In the genomic region with DNA sequence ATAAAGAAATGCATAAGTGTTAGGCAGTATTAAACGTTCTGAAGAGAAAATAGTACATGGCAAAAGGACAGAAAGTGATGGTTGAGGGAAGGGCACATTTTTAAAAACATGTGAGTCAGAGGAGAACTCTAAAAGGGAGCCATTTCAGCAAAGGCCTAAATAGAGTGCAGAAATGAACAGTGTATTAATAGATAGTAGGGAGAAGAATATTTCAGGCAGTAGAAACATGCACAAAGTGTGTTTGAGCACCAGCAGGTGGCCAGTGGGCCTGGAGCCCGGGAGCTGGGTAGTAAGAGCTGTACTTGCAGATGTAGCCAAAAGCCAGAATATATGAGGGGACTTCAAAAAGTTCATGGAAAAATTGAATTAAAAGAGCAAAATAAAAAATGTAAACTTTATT, we compare ENCODE assay signal across 18 cellular contexts.
A peak's percentile ranks its signal among the peaks of the same experiment; 100 is the strongest.
DNase-seq lines count a peak whose midpoint lies in the region; ATAC-seq and TF ChIP-seq lines count a peak whose summit lies in the region.
"Had no signal": no experiment of that assay in that cellular context is flagged by ENCODE, and none has a peak within 500 bp of the region (broad histone marks: within the 10 kb centered on the region; RNA-seq: fewer than 3 reads in every experiment).

No MANE protein-coding gene starts in this region.

- 71% methylated on average over 2 of the region's 2 CpGs for WGBS in hepatocyte (ENCODE audit: low lambda C conversion rate, missing lambda C conversion rate)

- no peaks in the 10 kb centered on the region for H4K20me1 ChIP-seq in hepatocyte (ENCODE audit: insufficient read depth, poor library complexity, severe bottlenecking)

- no peak overlapping the region for H3K27ac ChIP-seq in foreskin keratinocyte
- no peak overlapping the region for H3K27ac ChIP-seq in hepatocyte
- H3K27ac ChIP-seq: A549 had no signal

- H3K9me3 ChIP-seq in hepatocyte (ENCODE audit: low read depth) = no peaks in the 10 kb centered on the region
- H3K9me3 ChIP-seq: A549 had no signal

- no peak overlapping the region for H2AFZ ChIP-seq in hepatocyte

- no peaks in the 10 kb centered on the region for H3K9me2 ChIP-seq in hepatocyte (replicated peaks; ENCODE audit: insufficient read depth)

- no peak overlapping the region for H3K4me3 ChIP-seq in hepatocyte
- H3K4me3 ChIP-seq: A549 had no signal

- no peak for TF ChIP-seq CTCF in foreskin keratinocyte (conservative IDR thresholded peaks at IDR 0.05)
- TF ChIP-seq CTCF in hepatocyte (IDR thresholded peaks at IDR 0.05; ENCODE audit: poor library complexity) = no peak

- ATAC-seq in Right ventricle myocardium superior (ENCODE audit: poor library complexity) (peak; percentile 83), left cardiac atrium (peak; percentile 75 to 78), foreskin keratinocyte (no peak), GM21619 (IDR thresholded peaks at IDR 0.05; ENCODE audit: unreplicated experiment) (no peak)
- ATAC-seq: A549, HepG2 had no signal

- no peaks in the 10 kb centered on the region for H3K27me3 ChIP-seq in foreskin keratinocyte
- H3K27me3 ChIP-seq in hepatocyte = no peaks in the 10 kb centered on the region

- DNase-seq in Right ventricle myocardium superior (peak; percentile 71), cardiac septum (ENCODE audit: low spot score) (no peak), left cardiac atrium (peak; percentile 37), posterior cingulate gyrus (peak in 6 of 10 donors; percentile 15 to 91 (median 71)), foreskin keratinocyte (no peak), hepatocyte (ENCODE audit: low spot score) (no peak)
- DNase-seq: COR-L47, DMS153, EL, HFFc6, KG1, NCI-H1048, NCI-H1694, NCI-H526, SHP77 treated with DMSO at 0.1 percent for 48 hours had no signal

- no peak overlapping the region for H3K4me2 ChIP-seq in hepatocyte
- H3K4me2 ChIP-seq: A549 had no signal

- intact Hi-C loops in Right ventricle myocardium superior (cut with DNase I) = no loop called here
- intact Hi-C loops in cardiac septum (cut with DNase I) = no loop called here
- intact Hi-C loops in left cardiac atrium (cut with DNase I) = no loop called here
- intact Hi-C loops in posterior cingulate gyrus (cut with DNase I) = no loop called here

- H3K4me1 ChIP-seq in foreskin keratinocyte (no peaks in the 10 kb centered on the region), hepatocyte (ENCODE audit: insufficient read depth) (no peaks in the 10 kb centered on the region)
- H3K4me1 ChIP-seq: A549 had no signal

- H3K36me3 ChIP-seq in hepatocyte (replicated peaks; ENCODE audit: insufficient read depth, low read depth) = no peaks in the 10 kb centered on the region

- H3K79me2 ChIP-seq in hepatocyte = no peaks in the 10 kb centered on the region

Comparison
In these comparisons a context has a peak if more than half of its experiments do, and no peak if none do; other contexts are left out.
1. DNase-seq: peak in Right ventricle myocardium superior (single experiment), left cardiac atrium (single experiment) and posterior cingulate gyrus (6 of 10); none in cardiac septum (single experiment), foreskin keratinocyte (0 of 2) and hepatocyte (single experiment).
2. ATAC-seq: peak in Right ventricle myocardium superior (single experiment) and left cardiac atrium (2 of 2); none in foreskin keratinocyte (single experiment) and GM21619 (single experiment).